In genomic region chr11:13261600-13262061, GRCh38 we compare ENCODE assay signal across 8 cellular contexts. TPM values are rescaled to one million over a fixed set of nuclear protein-coding genes. Genes with fewer than 3 reads are reported as not detected.
A peak's percentile ranks its signal among the peaks of the same experiment; 100 is the strongest.
DNase-seq lines count a peak whose midpoint lies in the region; ATAC-seq and TF ChIP-seq lines count a peak whose summit lies in the region.

No MANE protein-coding gene starts in this region.

- H3K9me3 ChIP-seq in heart right ventricle (no peaks in the 10 kb centered on the region), sigmoid colon (no peaks in the 10 kb centered on the region)

- TF ChIP-seq EP300 in sigmoid colon (IDR thresholded peaks at IDR 0.05), result no peak

- H3K4me3 ChIP-seq in heart right ventricle, result no peak overlapping the region
- H3K4me3 ChIP-seq in sigmoid colon, result no peak overlapping the region

- ATAC-seq in heart right ventricle, result peak; percentile 81 to 95 (median 88)
- ATAC-seq in HG02759 (IDR thresholded peaks at IDR 0.05; ENCODE audit: unreplicated experiment), result no peak

- H3K27me3 ChIP-seq in heart right ventricle, result peaks cover 0 to 6% (median 0%) of the 10 kb centered on the region in 7 donors
- H3K27me3 ChIP-seq in sigmoid colon, result no peaks in the 10 kb centered on the region

- WGBS in heart right ventricle, 2 donors, result 32 to 55% methylated on average over 8 of the region's 8 CpGs
- WGBS in sigmoid colon, 2 donors, result 74 to 75% methylated on average over 8 of the region's 8 CpGs

- H3K27ac ChIP-seq in heart right ventricle, result peak overlapping the region; percentile 10 to 84 (median 78)
- H3K27ac ChIP-seq in sigmoid colon, result peak overlapping the region; percentile 62 to 76 (median 73)

- TF ChIP-seq CTCF in heart right ventricle (IDR thresholded peaks at IDR 0.05) (no peak), sigmoid colon (IDR thresholded peaks at IDR 0.05) (no peak)

- H3K4me1 ChIP-seq in heart right ventricle (peaks cover 0 to 32% (median 27%) of the 10 kb centered on the region in 9 donors), sigmoid colon (peaks cover 0 to 29% (median 24%) of the 10 kb centered on the region in 4 donors)

- no peaks in the 10 kb centered on the region for H3K36me3 ChIP-seq in heart right ventricle
- H3K36me3 ChIP-seq in sigmoid colon, result no peaks in the 10 kb centered on the region

- intact Hi-C loops in heart right ventricle (cut with DNase I), result loop anchor here in 1 of 10 donors (1.0 kb wide), 1 partner anchor 16 kb away; the partner anchor contains the start of gene BMAL1
- intact Hi-C loops in sigmoid colon (cut with DNase I), result no loop called here

- peak; percentile 96 for DNase-seq in EH (ENCODE audit: low read depth)
- DNase-seq in SW480 (ENCODE audit: low spot score), result peak; percentile 91
- peak in 1 of 2 donors; percentile 8 for DNase-seq in heart right ventricle
- no peak for DNase-seq in sigmoid colon
- no peak for DNase-seq in HUDEP-2 (lab: John Stamatoyannopoulos, UW; ENCODE audit: unreplicated experiment in 76 of 76)
- no peak for DNase-seq in NCI-H1048 (lab: John Stamatoyannopoulos, UW)
- DNase-seq in NCI-H2171 treated with DMSO at 0.1 percent for 48 hours (lab: John Stamatoyannopoulos, UW), result no peak

- TF ChIP-seq POLR2A in sigmoid colon (IDR thresholded peaks at IDR 0.05), result no peak

RNA-seq across cellular contexts. Expression of gene BMAL1, which starts 16.0 kb away (rescaled TPM):
- 10 to 100 TPM in 5 of 10 donors, 1 to 10 TPM in 5; 2.9 to 19.9 (median 7.9) TPM for total RNA-seq in heart right ventricle
- 10 to 100 TPM in 1 of 2 donors, 1 to 10 TPM in 1; 9.8 to 14.7 TPM for polyA plus RNA-seq in heart right ventricle
- total RNA-seq in sigmoid colon, result 10 to 100 TPM; 21.0 to 41.5 (median 29.1) TPM
- 10 to 100 TPM; 10.8 to 27.7 (median 13.8) TPM for polyA plus RNA-seq in sigmoid colon

Comparison
In these comparisons a context has a peak if more than half of its experiments do, and no peak if none do; other contexts are left out.
1. DNase-seq: peak in EH (single experiment) and SW480 (single experiment); none in sigmoid colon (single experiment), HUDEP-2 (0 of 76), NCI-H1048 (single experiment) and NCI-H2171 treated with DMSO at 0.1 percent for 48 hours (single experiment).